8 cellular contexts compared by ENCODE assay signal in genomic region chr6:33324139-33324538, GRCh38. TPM values are rescaled to one million over a fixed set of nuclear protein-coding genes. Genes with fewer than 3 reads are reported as not detected.
DNase-seq lines count a peak whose midpoint lies in the region; ATAC-seq, FAIRE-seq and TF ChIP-seq lines count a peak whose summit lies in the region.

No MANE protein-coding gene starts in this region.

- peaks cover 20 to 27% of the 10 kb centered on the region in 2 donors for H3K36me3 ChIP-seq in neuronal stem cell (replicated peaks in 1 of 2; ENCODE audit: control insufficient read depth in 2 of 2, insufficient read depth in 2 of 2, low read length in 2 of 2)

- H3K9ac ChIP-seq in neuronal stem cell (ENCODE audit: low read depth, low read length, poor library complexity) = no peak overlapping the region

- no peak overlapping the region for H3K4ac ChIP-seq in neuronal stem cell (ENCODE audit: low read length)

- no peak overlapping the region for H4K8ac ChIP-seq in neuronal stem cell (ENCODE audit: low read depth, low read length)

- H2AK5ac ChIP-seq in neuronal stem cell (ENCODE audit: low read depth, low read length) = no peak overlapping the region

- ATAC-seq in GM18520 (IDR thresholded peaks at IDR 0.05; ENCODE audit: unreplicated experiment) = no peak
- no peak for ATAC-seq in omental fat pad (ENCODE audit: low FRiP score)

- peaks cover 13% of the 10 kb centered on the region for H3K36me3 Mint-ChIP-seq in chondrocyte (ENCODE audit: low read depth)

- no peak for TF ChIP-seq POLR2A in H54 (IDR thresholded peaks at IDR 0.05; ENCODE audit: low read depth, low read length)

- H3K27ac Mint-ChIP-seq in chondrocyte (ENCODE audit: unreplicated experiment) = no peak overlapping the region

- no peaks in the 10 kb centered on the region for H3K27me3 Mint-ChIP-seq in chondrocyte (ENCODE audit: low read depth)

- H3K4me3 Mint-ChIP-seq in chondrocyte (ENCODE audit: unreplicated experiment) = peak overlapping the region; percentile 94

- no peaks in the 10 kb centered on the region for H3K27me3 ChIP-seq in neuronal stem cell (ENCODE audit: control insufficient read depth in 3 of 3, insufficient read depth in 3 of 3, low read depth in 1 of 3, low read length in 3 of 3)

- no peak overlapping the region for H3K14ac ChIP-seq in neuronal stem cell (ENCODE audit: low read length)

- peak overlapping the region; percentile 89 for H3K4me3 ChIP-seq in LNCaP clone FGC (ENCODE audit: low read depth, low read length)
- H3K4me3 ChIP-seq in neuronal stem cell (ENCODE audit: low read length in 2 of 2) = peak overlapping the region in 1 of 2 donors; percentile 81

- H2BK15ac ChIP-seq in neuronal stem cell (ENCODE audit: low read length) = no peak overlapping the region

- no peak overlapping the region for H3K27ac ChIP-seq in neuronal stem cell (replicated peaks; ENCODE audit: low read length)

- H2AFZ ChIP-seq in neuronal stem cell (ENCODE audit: low read length) = peak overlapping the region; percentile 94

- no peak overlapping the region for H3K18ac ChIP-seq in neuronal stem cell (ENCODE audit: low read length)

- peaks cover 44% of the 10 kb centered on the region for H3K4me1 Mint-ChIP-seq in chondrocyte (ENCODE audit: low read depth)

- H3K9me3 Mint-ChIP-seq in chondrocyte (ENCODE audit: low read depth) = no peaks in the 10 kb centered on the region

- peaks cover 17 to 19% of the 10 kb centered on the region in 2 donors for H3K4me1 ChIP-seq in neuronal stem cell (ENCODE audit: control insufficient read depth in 2 of 2, insufficient read depth in 1 of 2, low read depth in 1 of 2, low read length in 2 of 2)

- no peak overlapping the region for H2BK12ac ChIP-seq in neuronal stem cell (ENCODE audit: low read length)

- H3K9me3 ChIP-seq in neuronal stem cell (replicated peaks in 1 of 2; ENCODE audit: control insufficient read depth in 2 of 2, insufficient read depth in 1 of 2, low read depth in 1 of 2, low read length in 2 of 2) = no peaks in the 10 kb centered on the region

- H4K91ac ChIP-seq in neuronal stem cell (ENCODE audit: low read depth, low read length, poor library complexity) = no peak overlapping the region

- no peak overlapping the region for H3K23ac ChIP-seq in neuronal stem cell (ENCODE audit: low read depth, low read length, poor library complexity)

- H2BK120ac ChIP-seq in neuronal stem cell (ENCODE audit: low read depth, low read length) = no peak overlapping the region

- no peak for FAIRE-seq in H54 (lab: Jason Lieb, UNC)

- no peak overlapping the region for H3K4me2 ChIP-seq in neuronal stem cell (ENCODE audit: insufficient read depth, low read length, poor library complexity, severe bottlenecking)

- DNase-seq in DMS53 (lab: John Stamatoyannopoulos, UW) = peak; percentile 67
- no peak for DNase-seq in LNCaP clone FGC (ENCODE audit: low read depth)
- DNase-seq in chondrocyte (ENCODE audit: low spot score) = no peak
- no peak for DNase-seq in neuronal stem cell (ENCODE audit: low spot score)
- DNase-seq in omental fat pad (ENCODE audit: low spot score) = no peak
- no peak for DNase-seq in NCI-H1694 treated with DMSO at 0.1 percent for 48 hours (lab: John Stamatoyannopoulos, UW)
- DNase-seq in H54 (ENCODE audit: insufficient read length, low spot score) = no peak

- no CpG with 5 or more reads among the region's 7 CpGs for WGBS in neuronal stem cell (ENCODE audit: extremely low coverage in 2 of 2, insufficient read length in 2 of 2, insufficient replicate concordance in 1 of 2), 2 donors

- no peak overlapping the region for H2BK5ac ChIP-seq in neuronal stem cell (ENCODE audit: low read length)

- H3K79me1 ChIP-seq in neuronal stem cell (ENCODE audit: low read depth, low read length) = peaks cover 8% of the 10 kb centered on the region

- TF ChIP-seq CTCF in LNCaP clone FGC (IDR thresholded peaks at IDR 0.05; ENCODE audit: control insufficient read depth, extremely low read depth, insufficient read depth) = no peak
- TF ChIP-seq CTCF in chondrocyte (IDR thresholded peaks at IDR 0.05) = no peak
- TF ChIP-seq CTCF in omental fat pad (IDR thresholded peaks at IDR 0.05) = no peak

RNA-seq across cellular contexts. Expression of gene DAXX, which starts 1.4 kb away (rescaled TPM):
- total RNA-seq in chondrocyte = 26.3 to 27.1 TPM (median 26.4 TPM) in 3 replicates
- 40.8 TPM for polyA plus RNA-seq in neuronal stem cell (2013, experiment 1 of 2)
- polyA plus RNA-seq in neuronal stem cell (2013, experiment 2 of 2) = 39.2 TPM
- total RNA-seq in omental fat pad = 10 to 100 TPM; 33.4 to 65.2 (median 42.5) TPM

RNA-seq across cellular contexts. Expression of gene ZBTB22, which starts 6.6 kb away (rescaled TPM):
- 21.4 to 22.2 TPM (median 22.1 TPM) in 3 replicates for total RNA-seq in chondrocyte
- polyA plus RNA-seq in neuronal stem cell (2013, experiment 1 of 2) = 18.2 TPM
- polyA plus RNA-seq in neuronal stem cell (2013, experiment 2 of 2) = 17.1 TPM
- total RNA-seq in omental fat pad = 10 to 100 TPM; 10.7 to 15.3 (median 11.6) TPM

RNA-seq across cellular contexts. Expression of gene TAPBP, which starts 10.3 kb away (rescaled TPM):
- 86.2 to 102 TPM (median 88.1 TPM) in 3 replicates for total RNA-seq in chondrocyte
- polyA plus RNA-seq in neuronal stem cell (2013, experiment 1 of 2) = 12.5 TPM
- 13.2 TPM for polyA plus RNA-seq in neuronal stem cell (2013, experiment 2 of 2)
- 10 to 100 TPM; 50.2 to 90.5 (median 69.1) TPM for total RNA-seq in omental fat pad

RNA-seq across cellular contexts. Expression of gene RGL2, which starts 25.4 kb away (rescaled TPM):
- total RNA-seq in chondrocyte (39.2 to 54.5 TPM (median 50.5 TPM) in 3 replicates), omental fat pad (10 to 100 TPM; 28.7 to 81.2 (median 41.7) TPM)
- polyA plus RNA-seq in neuronal stem cell (2013, experiment 1 of 2) = 56.5 TPM
- 55.4 TPM for polyA plus RNA-seq in neuronal stem cell (2013, experiment 2 of 2)

RNA-seq across cellular contexts. Expression of gene PFDN6, which starts 34.7 kb away (rescaled TPM):
- 25.3 to 35.5 TPM (median 27.8 TPM) in 3 replicates for total RNA-seq in chondrocyte
- polyA plus RNA-seq in neuronal stem cell (2013, experiment 1 of 2) = 63.9 TPM
- 63.8 TPM for polyA plus RNA-seq in neuronal stem cell (2013, experiment 2 of 2)
- 10 to 100 TPM; 16.0 to 30.8 (median 23.1) TPM for total RNA-seq in omental fat pad
